In genomic region chr14:62097072-62097471, GRCh38 we compare ENCODE assay signal across 19 cellular contexts.
DNase-seq lines count a peak whose midpoint lies in the region; ATAC-seq and TF ChIP-seq lines count a peak whose summit lies in the region.
"Had no signal": no experiment of that assay in that cellular context is flagged by ENCODE, and none has a peak within 500 bp of the region (broad histone marks: within the 10 kb centered on the region; RNA-seq: fewer than 3 reads in every experiment).

No MANE protein-coding gene starts in this region.

- TF ChIP-seq CTCF in PC-3 (conservative IDR thresholded peaks at IDR 0.05; ENCODE audit: low read depth, low read length) = no peak
- no peak for TF ChIP-seq CTCF in glutamatergic neuron (IDR thresholded peaks at IDR 0.05; ENCODE audit: partially characterized antibody, unreplicated experiment)

- CTCF ChIA-PET in PC-3 (lab: Charles Lee) = interaction anchor here (0.7 kb wide), 1 partner anchor 1416 kb away, joined by 5 read pairs; no protein-coding TSS in a partner anchor

- H3K36me3 ChIP-seq in ACC112 (ENCODE audit: insufficient read depth, low read length) = no peaks in the 10 kb centered on the region
- no peaks in the 10 kb centered on the region for H3K36me3 ChIP-seq in GM23248 (ENCODE audit: low read depth)
- H3K36me3 ChIP-seq in PC-3 (ENCODE audit: low read depth, low read length) = no peaks in the 10 kb centered on the region; the same call in 1 of the 2 replicates
- no peaks in the 10 kb centered on the region for H3K36me3 ChIP-seq in SJCRH30
- H3K36me3 ChIP-seq: HAP-1 had no signal

- H3K9me3 ChIP-seq in GM23248 (ENCODE audit: low read depth) = no peaks in the 10 kb centered on the region
- no peaks in the 10 kb centered on the region for H3K9me3 ChIP-seq in PC-3 (ENCODE audit: low read length)
- no peaks in the 10 kb centered on the region for H3K9me3 ChIP-seq in SJCRH30 (replicated peaks)
- H3K9me3 ChIP-seq: HAP-1 had no signal

- H2AFZ ChIP-seq in ACC112 (ENCODE audit: low read length, unreplicated experiment) = no peak overlapping the region
- H2AFZ ChIP-seq in GM23248 = no peak overlapping the region
- no peak overlapping the region for H2AFZ ChIP-seq in PC-3 (ENCODE audit: low read length)

- H4K20me1 ChIP-seq in GM23248 (ENCODE audit: insufficient read depth) = no peaks in the 10 kb centered on the region
- H4K20me1 ChIP-seq in PC-3 (ENCODE audit: low read length) = no peaks in the 10 kb centered on the region

- H3K27ac Mint-ChIP-seq in immature natural killer cell (peak overlapping the region; percentile 69 to 93 (median 89)), glutamatergic neuron (ENCODE audit: unreplicated experiment) (no peak overlapping the region)

- H3K36me3 Mint-ChIP-seq in immature natural killer cell = peaks cover 0 to 13% (median 0%) of the 10 kb centered on the region in 3 donors
- no peaks in the 10 kb centered on the region for H3K36me3 Mint-ChIP-seq in glutamatergic neuron (ENCODE audit: unreplicated experiment)
- H3K36me3 Mint-ChIP-seq: IgD-negative memory B cell had no signal

- peaks cover 0 to 2% (median 0%) of the 10 kb centered on the region in 3 donors for H3K27me3 Mint-ChIP-seq in immature natural killer cell (ENCODE audit: low read depth in 3 of 3)
- H3K27me3 Mint-ChIP-seq in glutamatergic neuron (ENCODE audit: unreplicated experiment) = peaks cover 1% of the 10 kb centered on the region
- H3K27me3 Mint-ChIP-seq: IgD-negative memory B cell had no signal

- H3K9ac ChIP-seq in GM23248 = no peak overlapping the region
- no peak overlapping the region for H3K9ac ChIP-seq in PC-3 (ENCODE audit: low read length)

- H3F3A ChIP-seq in GM23248 (ENCODE audit: insufficient read depth) (no peaks in the 10 kb centered on the region), PC-3 (ENCODE audit: low read length, unreplicated experiment) (no peaks in the 10 kb centered on the region)

- POLR2A ChIA-PET in PC-3 (lab: Charles Lee; ENCODE audit: unreplicated experiment) = interaction anchor here (0.6 kb wide), 1 partner anchor 170 kb away, joined by 3 read pairs; no protein-coding TSS in a partner anchor

- H3K9me3 Mint-ChIP-seq in immature natural killer cell = no peaks in the 10 kb centered on the region
- no peaks in the 10 kb centered on the region for H3K9me3 Mint-ChIP-seq in glutamatergic neuron (ENCODE audit: unreplicated experiment)

- H3K9me2 ChIP-seq in GM23248 (ENCODE audit: insufficient read depth) (no peaks in the 10 kb centered on the region), PC-3 (replicated peaks; ENCODE audit: low read length) (no peaks in the 10 kb centered on the region)

- H3K27me3 ChIP-seq in ACC112 (ENCODE audit: insufficient read depth, low read length) (no peaks in the 10 kb centered on the region), GM23248 (replicated peaks; ENCODE audit: insufficient read depth) (no peaks in the 10 kb centered on the region), PC-3 (ENCODE audit: low read length) (no peaks in the 10 kb centered on the region), SJCRH30 (no peaks in the 10 kb centered on the region)

- H3K4me2 ChIP-seq in GM23248 (ENCODE audit: unreplicated experiment) (no peak overlapping the region), PC-3 (ENCODE audit: low read length) (no peak overlapping the region)

- peaks cover 35 to 52% of the 10 kb centered on the region in 2 donors for H3K4me1 Mint-ChIP-seq in immature natural killer cell
- H3K4me1 Mint-ChIP-seq in glutamatergic neuron (ENCODE audit: low read depth, unreplicated experiment) = no peaks in the 10 kb centered on the region

- H3K27ac ChIP-seq in ACC112 (ENCODE audit: low read depth, low read length) (peak overlapping the region; percentile 27; the same call in 1 of the 2 replicates), GM23248 (no peak overlapping the region), PC-3 (ENCODE audit: low read length) (0 out of 2 replicates have a peak overlapping the region, but pooled peaks have one; percentile 8), SJCRH30 (no peak overlapping the region)

- H3K4me3 Mint-ChIP-seq in immature natural killer cell (no peak overlapping the region), glutamatergic neuron (ENCODE audit: unreplicated experiment) (no peak overlapping the region)

- H3K4me3 ChIP-seq in ACC112 (ENCODE audit: low read depth, low read length) (no peak overlapping the region), GM23248 (no peak overlapping the region), PC-3 (ENCODE audit: low read length) (no peak overlapping the region), SJCRH30 (no peak overlapping the region)
- H3K4me3 ChIP-seq: HAP-1 had no signal

- in situ Hi-C loops in GM23248 (cut with MboI) = no loop called here

- DNase-seq in GM23248 (peak; percentile 10), PC-3 (peak; percentile 33), immature natural killer cell (no peak), SJCRH30 (no peak), kidney tubule cell (ENCODE audit: low spot score) (no peak), glutamatergic neuron (no peak)
- DNase-seq: Caco-2, GDM1, NCI-H1105, NCI-H187 treated with DMSO at 0.1 percent for 48 hours, NCI-H2171, NCI-H446 treated with DMSO at 0.1 percent for 48 hours, NCI-H774, SHP77 treated with DMSO at 0.1 percent for 48 hours, SW 1271 had no signal

- H3K79me2 ChIP-seq in ACC112 (ENCODE audit: control insufficient read depth, insufficient read depth, low read length, unreplicated experiment) (no peaks in the 10 kb centered on the region), GM23248 (ENCODE audit: insufficient read depth) (no peaks in the 10 kb centered on the region), PC-3 (ENCODE audit: low read length) (no peaks in the 10 kb centered on the region)

- WGBS in GM23248 (ENCODE audit: low coverage in 1 of 2, low lambda C conversion rate in 2 of 2, missing lambda C conversion rate in 2 of 2), 2 experiments = 18 to 34% methylated on average over 2 of the region's 2 CpGs

- H3K4me1 ChIP-seq in ACC112 (ENCODE audit: control insufficient read depth, insufficient read depth, low read length, unreplicated experiment) (no peaks in the 10 kb centered on the region), GM23248 (ENCODE audit: insufficient read depth) (no peaks in the 10 kb centered on the region), PC-3 (ENCODE audit: insufficient read depth, low read length) (no peaks in the 10 kb centered on the region), SJCRH30 (no peaks in the 10 kb centered on the region)
- H3K4me1 ChIP-seq: Caco-2, HAP-1 had no signal

- intact Hi-C loops in PC-3 (cut with micrococcal nuclease) = no loop called here

- BruUV-seq in PC-3 (replicated peaks; lab: Mats Ljungman, UMichigan) = no TSS peak

- ATAC-seq in PC-3 (peak; percentile 63), GM18870 (IDR thresholded peaks at IDR 0.05; ENCODE audit: unreplicated experiment) (no peak)

Comparison
In these comparisons a context has a peak if more than half of its experiments do, and no peak if none do; other contexts are left out.
1. H3K27ac ChIP-seq: peak in ACC112 (single experiment) and PC-3 (single experiment); none in GM23248 (single experiment) and SJCRH30 (single experiment).
2. DNase-seq: peak in GM23248 (single experiment) and PC-3 (single experiment); none in immature natural killer cell (0 of 3), SJCRH30 (0 of 2), kidney tubule cell (single experiment) and glutamatergic neuron (single experiment).